ENCODE assay signal across 1 cellular context in the genomic region with DNA sequence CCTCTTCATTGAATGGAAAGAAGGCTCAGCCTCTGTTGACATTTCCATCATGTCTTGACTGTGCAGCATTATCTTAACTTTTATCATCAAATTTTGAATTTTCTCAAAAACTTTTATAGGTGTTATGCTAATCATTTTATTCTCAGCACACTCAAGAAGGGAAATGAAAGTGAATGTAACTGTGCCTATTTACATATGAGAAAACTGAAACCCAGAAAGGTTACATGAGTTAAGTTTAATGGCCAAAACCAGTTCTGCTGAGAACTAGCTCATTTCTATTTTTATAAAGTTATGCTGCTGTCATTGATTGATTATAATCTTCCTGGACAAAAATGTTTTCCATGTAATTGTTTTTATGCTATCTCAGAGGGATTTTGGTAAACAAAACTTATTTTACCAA.
TF ChIP-seq lines count a peak whose summit lies in the region.

No MANE protein-coding gene starts in this region.

TF ChIP-seq in GM23338, 12 proteins besides CTCF, POLR2A, EP300 and RAD21 (continued from another document):
- TF ChIP-seq, protein P1, sequence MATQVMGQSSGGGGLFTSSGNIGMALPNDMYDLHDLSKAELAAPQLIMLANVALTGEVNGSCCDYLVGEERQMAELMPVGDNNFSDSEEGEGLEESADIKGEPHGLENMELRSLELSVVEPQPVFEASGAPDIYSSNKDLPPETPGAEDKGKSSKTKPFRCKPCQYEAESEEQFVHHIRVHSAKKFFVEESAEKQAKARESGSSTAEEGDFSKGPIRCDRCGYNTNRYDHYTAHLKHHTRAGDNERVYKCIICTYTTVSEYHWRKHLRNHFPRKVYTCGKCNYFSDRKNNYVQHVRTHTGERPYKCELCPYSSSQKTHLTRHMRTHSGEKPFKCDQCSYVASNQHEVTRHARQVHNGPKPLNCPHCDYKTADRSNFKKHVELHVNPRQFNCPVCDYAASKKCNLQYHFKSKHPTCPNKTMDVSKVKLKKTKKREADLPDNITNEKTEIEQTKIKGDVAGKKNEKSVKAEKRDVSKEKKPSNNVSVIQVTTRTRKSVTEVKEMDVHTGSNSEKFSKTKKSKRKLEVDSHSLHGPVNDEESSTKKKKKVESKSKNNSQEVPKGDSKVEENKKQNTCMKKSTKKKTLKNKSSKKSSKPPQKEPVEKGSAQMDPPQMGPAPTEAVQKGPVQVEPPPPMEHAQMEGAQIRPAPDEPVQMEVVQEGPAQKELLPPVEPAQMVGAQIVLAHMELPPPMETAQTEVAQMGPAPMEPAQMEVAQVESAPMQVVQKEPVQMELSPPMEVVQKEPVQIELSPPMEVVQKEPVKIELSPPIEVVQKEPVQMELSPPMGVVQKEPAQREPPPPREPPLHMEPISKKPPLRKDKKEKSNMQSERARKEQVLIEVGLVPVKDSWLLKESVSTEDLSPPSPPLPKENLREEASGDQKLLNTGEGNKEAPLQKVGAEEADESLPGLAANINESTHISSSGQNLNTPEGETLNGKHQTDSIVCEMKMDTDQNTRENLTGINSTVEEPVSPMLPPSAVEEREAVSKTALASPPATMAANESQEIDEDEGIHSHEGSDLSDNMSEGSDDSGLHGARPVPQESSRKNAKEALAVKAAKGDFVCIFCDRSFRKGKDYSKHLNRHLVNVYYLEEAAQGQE (IDR thresholded peaks at IDR 0.05; ENCODE audit: unreplicated experiment): no peak
